Comparison of ENCODE assay signal across 20 cellular contexts in genomic region chr2:158644139-158644538, GRCh38.
DNase-seq lines count a peak whose midpoint lies in the region; ATAC-seq, FAIRE-seq and TF ChIP-seq lines count a peak whose summit lies in the region.
"Had no signal": no experiment of that assay in that cellular context is flagged by ENCODE, and none has a peak within 500 bp of the region (broad histone marks: within the 10 kb centered on the region; RNA-seq: fewer than 3 reads in every experiment).

No MANE protein-coding gene starts in this region.

- H3K4me2 ChIP-seq in fibroblast of lung (ENCODE audit: extremely low read depth, insufficient read depth, low read length): no peak overlapping the region

- no peak for TF ChIP-seq POLR2A in heart left ventricle (IDR thresholded peaks at IDR 0.05)

- no peak overlapping the region for H3K4me3 Mint-ChIP-seq in activated CD4-positive, alpha-beta memory T cell treated with anti-CD3 and anti-CD28 coated beads, Interleukin-2, amount 10 ng/mL, durations not matched to agents 7 days and 5 days
- H3K4me3 Mint-ChIP-seq: activated naive CD4-positive, alpha-beta T cell treated with anti-CD3 and anti-CD28 coated beads, Interleukin-2, amount 50 U/mL, for 24 hours; nephron; T-cell had no signal

- DNase-seq in cardiac muscle cell (ENCODE audit: low read depth in 1 of 2, low spot score in 1 of 2): peak in 1 of 2 donors; percentile 86
- DNase-seq in heart left ventricle: no peak
- peak; percentile 34 for DNase-seq in SW480 (ENCODE audit: low spot score)
- DNase-seq in fibroblast of lung (ENCODE audit: low read depth in 2 of 2): peak; percentile 52 to 98
- peak; percentile 51 for DNase-seq in stromal cell of bone marrow (ENCODE audit: low read depth)
- DNase-seq in small intestine: no peak
- no peak for DNase-seq in NCI-H2107 (lab: John Stamatoyannopoulos, UW)
- DNase-seq in activated CD4-positive, alpha-beta memory T cell treated with anti-CD3 and anti-CD28 coated beads, Interleukin-2, amount 10 ng/mL, durations not matched to agents 7 days and 5 days: no peak
- DNase-seq: 8988T; activated CD4-positive, CD25-positive, alpha-beta regulatory T cell treated with anti-CD3 and anti-CD28 coated beads, Interleukin-2, amount 50 U/mL, for 72 hours; activated CD8-positive, alpha-beta memory T cell treated with anti-CD3 and anti-CD28 coated beads, Interleukin-2, amount 50 U/mL, for 48 hours; Calu3; hypothalamus; NCI-H510A treated with DMSO at 0.1 percent for 48 hours; T-cell had no signal

- WGBS in heart left ventricle, 4 donors: 65 to 74% (median 72%) methylated on average over 4 of the region's 4 CpGs
- 72 to 73% (median 73%) methylated on average over 4 of the region's 4 CpGs for WGBS in small intestine, 3 donors

- no peak overlapping the region for H3K27ac Mint-ChIP-seq in activated CD4-positive, alpha-beta memory T cell treated with anti-CD3 and anti-CD28 coated beads, Interleukin-2, amount 10 ng/mL, durations not matched to agents 7 days and 5 days
- H3K27ac Mint-ChIP-seq: activated naive CD4-positive, alpha-beta T cell treated with anti-CD3 and anti-CD28 coated beads, Interleukin-2, amount 50 U/mL, for 24 hours; nephron; T-cell had no signal

- ATAC-seq in heart left ventricle: no peak
- ATAC-seq: T-cell had no signal

- H3K27ac ChIP-seq in cardiac muscle cell: peak overlapping the region; percentile 48
- no peak overlapping the region for H3K27ac ChIP-seq in heart left ventricle
- H3K27ac ChIP-seq in fibroblast of lung (ENCODE audit: insufficient read depth, low read length): no peak overlapping the region
- H3K27ac ChIP-seq in small intestine (ENCODE audit: low read depth in 1 of 2, low read length in 1 of 2): no peak overlapping the region
- H3K27ac ChIP-seq: HL-60, suprapubic skin had no signal

- H3K9me3 Mint-ChIP-seq in activated CD4-positive, alpha-beta memory T cell treated with anti-CD3 and anti-CD28 coated beads, Interleukin-2, amount 10 ng/mL, durations not matched to agents 7 days and 5 days: no peaks in the 10 kb centered on the region
- H3K9me3 Mint-ChIP-seq: activated naive CD4-positive, alpha-beta T cell treated with anti-CD3 and anti-CD28 coated beads, Interleukin-2, amount 50 U/mL, for 24 hours; nephron; T-cell had no signal

- no peaks in the 10 kb centered on the region for H4K20me1 ChIP-seq in fibroblast of lung (ENCODE audit: control insufficient read depth, extremely low read depth, insufficient read depth, low read length)

- intact Hi-C loops in heart left ventricle (cut with DNase I): no loop called here

- FAIRE-seq in small intestine (lab: Jason Lieb, UNC): no peak
- FAIRE-seq: GM19239 had no signal

- H3K4me3 ChIP-seq in cardiac muscle cell (no peak overlapping the region), heart left ventricle (no peak overlapping the region), fibroblast of lung (replicated peaks in 1 of 4; ENCODE audit: control extremely low read depth in 1 of 4, insufficient read depth in 1 of 4, low read depth in 3 of 4, low read length in 4 of 4) (no peak overlapping the region), small intestine (ENCODE audit: low read depth in 1 of 2, low read length in 2 of 2) (no peak overlapping the region)
- H3K4me3 ChIP-seq: suprapubic skin had no signal

- POLR2A ChIA-PET in activated CD4-positive, alpha-beta memory T cell treated with anti-CD3 and anti-CD28 coated beads, Interleukin-2, amount 10 ng/mL, durations not matched to agents 7 days and 5 days (lab: Charles Lee): no interaction called here

- no peaks in the 10 kb centered on the region for H3K9me3 ChIP-seq in cardiac muscle cell (ENCODE audit: low read depth)
- no peaks in the 10 kb centered on the region for H3K9me3 ChIP-seq in heart left ventricle
- no peaks in the 10 kb centered on the region for H3K9me3 ChIP-seq in fibroblast of lung (ENCODE audit: control insufficient read depth, insufficient read depth, low read depth, low read length)
- peaks cover 1% of the 10 kb centered on the region for H3K9me3 ChIP-seq in small intestine (ENCODE audit: control insufficient read depth, low read depth)
- H3K9me3 ChIP-seq: suprapubic skin had no signal

- H3K36me3 Mint-ChIP-seq in activated CD4-positive, alpha-beta memory T cell treated with anti-CD3 and anti-CD28 coated beads, Interleukin-2, amount 10 ng/mL, durations not matched to agents 7 days and 5 days (ENCODE audit: low read depth): peaks cover 5% of the 10 kb centered on the region

- no peak for TF ChIP-seq CTCF in cardiac muscle cell (IDR thresholded peaks at IDR 0.05; ENCODE audit: low read depth, low read length)
- no peak for TF ChIP-seq CTCF in heart left ventricle (IDR thresholded peaks at IDR 0.05)
- no peak for TF ChIP-seq CTCF in fibroblast of lung (conservative IDR thresholded peaks at IDR 0.05 in 1 of 2, IDR thresholded peaks at IDR 0.05 in 1 of 2; ENCODE audit: low read depth in 1 of 2, low read length in 2 of 2)

- no peaks in the 10 kb centered on the region for H3K27me3 Mint-ChIP-seq in activated CD4-positive, alpha-beta memory T cell treated with anti-CD3 and anti-CD28 coated beads, Interleukin-2, amount 10 ng/mL, durations not matched to agents 7 days and 5 days
- H3K27me3 Mint-ChIP-seq: activated naive CD4-positive, alpha-beta T cell treated with anti-CD3 and anti-CD28 coated beads, Interleukin-2, amount 50 U/mL, for 24 hours; T-cell had no signal

- H3K4me1 Mint-ChIP-seq in activated CD4-positive, alpha-beta memory T cell treated with anti-CD3 and anti-CD28 coated beads, Interleukin-2, amount 10 ng/mL, durations not matched to agents 7 days and 5 days: no peaks in the 10 kb centered on the region
- H3K4me1 Mint-ChIP-seq: activated naive CD4-positive, alpha-beta T cell treated with anti-CD3 and anti-CD28 coated beads, Interleukin-2, amount 50 U/mL, for 24 hours; T-cell had no signal

- CTCF ChIA-PET in activated CD4-positive, alpha-beta memory T cell treated with anti-CD3 and anti-CD28 coated beads, Interleukin-2, amount 10 ng/mL, durations not matched to agents 7 days and 5 days (lab: Charles Lee): no interaction called here

- H2AFZ ChIP-seq in fibroblast of lung (ENCODE audit: low read length): no peak overlapping the region

- H3K9ac ChIP-seq in fibroblast of lung (ENCODE audit: insufficient read depth, low read length): no peak overlapping the region

- peaks cover 5% of the 10 kb centered on the region for H3K4me1 ChIP-seq in cardiac muscle cell (ENCODE audit: low read depth)
- no peaks in the 10 kb centered on the region for H3K4me1 ChIP-seq in heart left ventricle
- no peaks in the 10 kb centered on the region for H3K4me1 ChIP-seq in fibroblast of lung (ENCODE audit: control insufficient read depth, extremely low read depth, insufficient read depth, low read length)
- no peaks in the 10 kb centered on the region for H3K4me1 ChIP-seq in small intestine (ENCODE audit: control insufficient read depth in 2 of 2, insufficient read depth in 1 of 2, low read depth in 1 of 2, low read length in 1 of 2)
- H3K4me1 ChIP-seq: suprapubic skin had no signal

- H3K36me3 ChIP-seq in cardiac muscle cell (peaks cover 4% of the 10 kb centered on the region), heart left ventricle (peaks cover 0 to 61% (median 9%) of the 10 kb centered on the region in 9 donors), fibroblast of lung (ENCODE audit: control insufficient read depth, insufficient read depth, low read length) (no peaks in the 10 kb centered on the region), small intestine (ENCODE audit: control insufficient read depth in 2 of 2, insufficient read depth in 2 of 2, low read length in 2 of 2) (peaks cover 2% of the 10 kb centered on the region in 2 donors)

- H3K79me2 ChIP-seq in fibroblast of lung (ENCODE audit: control insufficient read depth, insufficient read depth, low read length): no peaks in the 10 kb centered on the region

- H3K27me3 ChIP-seq in cardiac muscle cell (no peaks in the 10 kb centered on the region), heart left ventricle (no peaks in the 10 kb centered on the region), fibroblast of lung (ENCODE audit: control insufficient read depth, insufficient read depth, low read length) (no peaks in the 10 kb centered on the region), small intestine (ENCODE audit: control insufficient read depth in 2 of 2, insufficient read depth in 2 of 2, low read length in 2 of 2) (no peaks in the 10 kb centered on the region)
- H3K27me3 ChIP-seq: suprapubic skin had no signal

Comparison
In these comparisons a context has a peak if more than half of its experiments do, and no peak if none do; other contexts are left out.
1. DNase-seq: peak in SW480 (single experiment), fibroblast of lung (2 of 2) and stromal cell of bone marrow (single experiment); none in heart left ventricle (0 of 5), small intestine (single experiment), NCI-H2107 (single experiment) and activated CD4-positive, alpha-beta memory T cell treated with anti-CD3 and anti-CD28 coated beads, Interleukin-2, amount 10 ng/mL, durations not matched to agents 7 days and 5 days (single experiment).